In the genomic region with DNA sequence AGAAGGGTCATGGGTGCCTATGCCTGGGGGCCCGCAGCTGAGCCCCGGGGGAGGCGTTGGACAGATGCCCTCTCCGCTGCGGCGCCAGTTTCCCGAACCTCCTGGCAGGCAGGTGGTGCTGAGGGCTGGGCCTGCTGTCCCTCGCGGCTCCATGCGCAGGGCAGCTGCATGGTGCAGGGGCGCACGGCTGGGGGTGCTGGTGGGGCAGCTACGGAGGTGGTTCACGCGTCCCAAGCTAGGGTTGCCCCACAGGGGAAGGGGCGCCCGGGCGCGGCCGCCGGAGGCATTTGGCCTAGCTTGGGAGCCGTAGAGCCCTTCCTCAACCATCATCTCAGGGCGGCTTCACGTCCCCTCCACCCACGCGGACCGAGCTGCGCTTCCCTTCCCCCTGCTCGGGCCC, we compare ENCODE assay signal across 22 cellular contexts.
"Had no signal": no experiment of that assay in that cellular context is flagged by ENCODE, and none has a peak within 500 bp of the region (broad histone marks: within the 10 kb centered on the region; RNA-seq: fewer than 3 reads in every experiment).

No MANE protein-coding gene starts in this region.

- H3K9me3 Mint-ChIP-seq: memory B cell, type B pancreatic cell had no signal

- H3K4me1 ChIP-seq: esophagus muscularis mucosa, gastrocnemius medialis, heart right ventricle, left lung, lower lobe of right lung, sigmoid colon, suprapubic skin, thyroid gland, vagina had no signal

- H3K27ac Mint-ChIP-seq: memory B cell, nephron progenitor cell, type B pancreatic cell had no signal

- DNase-seq: cortex of kidney; effector memory CD4-positive, alpha-beta T cell; gastrocnemius medialis; heart right ventricle; hypothalamus; islet precursor cell; lower lobe of right lung; midbrain; nephron progenitor cell; sigmoid colon; stimulated activated CD4-positive, alpha-beta T cell treated with anti-CD3 and anti-CD28 coated beads, Interleukin-12 subunit alpha, Interleukin-12 subunit beta, amount 100 ng/mL, for 4 hours; stimulated activated naive CD4-positive, alpha-beta T cell; thyroid gland had no signal

- H3K4me3 Mint-ChIP-seq: memory B cell, nephron progenitor cell, type B pancreatic cell had no signal

- H3K27me3 Mint-ChIP-seq: memory B cell, type B pancreatic cell had no signal

- H3K4me1 Mint-ChIP-seq: memory B cell, nephron progenitor cell had no signal

- H3K27me3 ChIP-seq: esophagus muscularis mucosa, gastrocnemius medialis, heart right ventricle, left lung, neutrophil, sigmoid colon, suprapubic skin, thyroid gland, vagina had no signal

- H3K27ac ChIP-seq: epithelial cell of prostate, esophagus muscularis mucosa, gastrocnemius medialis, heart right ventricle, left lung, lower lobe of right lung, neutrophil, sigmoid colon, skin epidermis, suprapubic skin, thyroid gland, vagina had no signal

- ATAC-seq: gastrocnemius medialis, left lung had no signal

- H3K4me3 ChIP-seq: esophagus muscularis mucosa, gastrocnemius medialis, heart right ventricle, left lung, lower lobe of right lung, sigmoid colon, skin epidermis, suprapubic skin, thyroid gland, vagina had no signal
